ENCODE assay signal across 8 cellular contexts in the genomic region with DNA sequence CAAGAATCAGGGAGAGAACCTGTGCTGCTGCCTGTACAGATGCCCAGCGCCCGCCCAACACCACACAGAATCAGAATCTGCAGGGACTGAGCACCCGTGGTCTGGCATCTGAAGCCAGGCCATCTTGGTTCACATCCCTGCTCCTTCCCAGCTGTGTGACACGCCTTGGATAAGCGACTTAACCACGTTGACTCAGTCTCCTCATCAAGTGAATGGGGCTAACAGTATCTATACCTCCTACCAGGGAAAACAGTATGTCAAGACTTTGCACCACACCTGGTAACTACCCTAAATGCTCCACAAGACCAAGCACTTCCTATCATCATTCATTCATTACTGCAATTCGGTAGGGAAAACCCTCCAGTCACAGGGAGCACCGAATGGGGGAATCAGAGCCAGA. TPM values are rescaled to one million over a fixed set of nuclear protein-coding genes. Genes with fewer than 3 reads are reported as not detected.
DNase-seq lines count a peak whose midpoint lies in the region; ATAC-seq and TF ChIP-seq lines count a peak whose summit lies in the region.

No MANE protein-coding gene starts in this region.

- CTCF ChIA-PET in HEK293T (lab: Yijun Ruan, JAX), result interaction anchor here (0.9 kb wide), 1 partner anchor 9 kb away, joined by 3 read pairs; no protein-coding TSS in a partner anchor

- H3K18ac ChIP-seq in mesendoderm (ENCODE audit: low read length), result no peak overlapping the region

- H3K4me3 Mint-ChIP-seq in brain, result peak overlapping the region; percentile 97 to 99 (median 98)

- H3K79me1 ChIP-seq in mesendoderm (ENCODE audit: low read length), result peaks cover 44% of the 10 kb centered on the region

- H3K4me3 ChIP-seq in heart left ventricle (peak overlapping the region in 11 of 12 donors; percentile 69 to 100 (median 92)), mesendoderm (ENCODE audit: low read length) (peak overlapping the region; percentile 96), urinary bladder (ENCODE audit: low read depth, low read length) (peak overlapping the region; percentile 99)

- H3K56ac ChIP-seq in mesendoderm (ENCODE audit: low read length), result peak overlapping the region; percentile 90

- H3K27me3 Mint-ChIP-seq in brain, result peaks cover 16% of the 10 kb centered on the region

- H4K5ac ChIP-seq in mesendoderm (ENCODE audit: low read length), result no peak overlapping the region

- H3K4me2 ChIP-seq in mesendoderm (ENCODE audit: low read length), result peak overlapping the region; percentile 68

- H3K9me3 ChIP-seq in heart left ventricle, result no peaks in the 10 kb centered on the region

- 54 to 58% (median 55%) methylated on average over 8 of the region's 8 CpGs for WGBS in heart left ventricle, 4 donors
- no CpG with 5 or more reads among the region's 8 CpGs for WGBS in mesendoderm (ENCODE audit: extremely low coverage, insufficient coverage, low lambda C conversion rate)
- 51% methylated on average over 8 of the region's 8 CpGs for WGBS in urinary bladder

- H3K36me3 ChIP-seq in heart left ventricle, result peaks cover 0 to 31% (median 10%) of the 10 kb centered on the region in 9 donors
- H3K36me3 ChIP-seq in mesendoderm (ENCODE audit: control insufficient read depth, insufficient read depth, low read length), result no peaks in the 10 kb centered on the region
- H3K36me3 ChIP-seq in urinary bladder (ENCODE audit: insufficient read depth), result no peaks in the 10 kb centered on the region

- no peak overlapping the region for H2BK15ac ChIP-seq in mesendoderm (replicated peaks; ENCODE audit: low read depth)

- H3K27ac ChIP-seq in heart left ventricle (peak overlapping the region in 3 of 12 donors; percentile 79 to 93 (median 92)), mesendoderm (ENCODE audit: low read depth, low read length) (no peak overlapping the region), urinary bladder (ENCODE audit: low read depth) (no peak overlapping the region)

- no peak overlapping the region for H2BK5ac ChIP-seq in mesendoderm (ENCODE audit: low read length)

- H3K4ac ChIP-seq in mesendoderm (ENCODE audit: low read depth, low read length), result no peak overlapping the region

- H3K4me1 ChIP-seq in heart left ventricle (peaks cover 10 to 70% (median 45%) of the 10 kb centered on the region in 12 donors), mesendoderm (ENCODE audit: control insufficient read depth, low read depth, low read length) (peaks cover 3% of the 10 kb centered on the region), urinary bladder (ENCODE audit: insufficient read depth) (no peaks in the 10 kb centered on the region)

- peaks cover 19% of the 10 kb centered on the region for H3K36me3 Mint-ChIP-seq in brain

- TF ChIP-seq POLR2A in heart left ventricle (IDR thresholded peaks at IDR 0.05), result no peak

- DNase-seq in heart left ventricle (no peak), left ventricle myocardium superior (no peak), mesendoderm (no peak), NCI-H1105 (lab: John Stamatoyannopoulos, UW) (no peak), HEK293T (ENCODE audit: extremely low spot score) (no peak)
- DNase-seq in stimulated activated CD4-positive, alpha-beta T cell treated with anti-CD3 and anti-CD28 coated beads, Interleukin-12 subunit alpha, Interleukin-12 subunit beta, amount 100 ng/mL, for 4 hours, result no peak

- POLR2A ChIA-PET in HEK293T (lab: Yijun Ruan, JAX), result interaction anchor here (3.9 to 4.1 kb wide), 2 partner anchors 9 to 12 kb away, joined by 20 to 33 read pairs; no protein-coding TSS in a partner anchor

- peaks cover 70% of the 10 kb centered on the region for H3K4me1 Mint-ChIP-seq in brain

- TF ChIP-seq CTCF in heart left ventricle (IDR thresholded peaks at IDR 0.05) (no peak), brain (conservative IDR thresholded peaks at IDR 0.05) (no peak)

- H3K9me3 Mint-ChIP-seq in brain, result peaks cover 0 to 3% (median 0%) of the 10 kb centered on the region in 5 experiments

- H3K27ac Mint-ChIP-seq in brain, result peak overlapping the region; percentile 96 to 98 (median 98)

- intact Hi-C loops in heart left ventricle (cut with DNase I), result loop anchor here in 3 of 10 donors (5.0 to 10.0 kb wide), 4 partner anchors 72 to 174 kb away; a partner anchor contains a TSS
- intact Hi-C loops in left ventricle myocardium superior (cut with micrococcal nuclease), result no loop called here

- no peak overlapping the region for H2BK120ac ChIP-seq in mesendoderm (ENCODE audit: low read depth, low read length)

- peak overlapping the region; percentile 91 for H3K9ac ChIP-seq in mesendoderm (ENCODE audit: low read length)

- H3K79me2 ChIP-seq in mesendoderm (ENCODE audit: control insufficient read depth, insufficient read depth, low read length), result peaks cover 59% of the 10 kb centered on the region

- H3K27me3 ChIP-seq in heart left ventricle (no peaks in the 10 kb centered on the region), mesendoderm (ENCODE audit: insufficient read depth, low read length, poor library complexity) (no peaks in the 10 kb centered on the region)

- H3K23ac ChIP-seq in mesendoderm (ENCODE audit: low read length), result no peak overlapping the region

- no peak overlapping the region for H2AK5ac ChIP-seq in mesendoderm (ENCODE audit: low read length)

- H4K8ac ChIP-seq in mesendoderm (ENCODE audit: low read depth, low read length), result no peak overlapping the region

- no peak for ATAC-seq in heart left ventricle
- ATAC-seq in left ventricle myocardium superior, result no peak

TF ChIP-seq in HEK293T, 16 proteins besides CTCF, POLR2A, EP300 and RAD21:
- TF ChIP-seq BHLHE40 (IDR thresholded peaks at IDR 0.05; ENCODE audit: borderline replicate concordance) (no peak), ARNT (IDR thresholded peaks at IDR 0.05) (no peak), FOXK2 (IDR thresholded peaks at IDR 0.05) (no peak), ZNF384 (IDR thresholded peaks at IDR 0.05) (no peak), CTBP1 (IDR thresholded peaks at IDR 0.05; ENCODE audit: borderline replicate concordance) (no peak), TARDBP (IDR thresholded peaks at IDR 0.05) (no peak), L3MBTL2 (conservative IDR thresholded peaks at IDR 0.05) (no peak), HDGF (IDR thresholded peaks at IDR 0.05; ENCODE audit: borderline replicate concordance) (no peak), SUZ12 (IDR thresholded peaks at IDR 0.05) (no peak), ELF4 (IDR thresholded peaks at IDR 0.05) (no peak), NFRKB (IDR thresholded peaks at IDR 0.05) (no peak), SP1 (IDR thresholded peaks at IDR 0.05) (no peak), LEF1 (IDR thresholded peaks at IDR 0.05; ENCODE audit: borderline replicate concordance) (no peak), FOXM1 (IDR thresholded peaks at IDR 0.05; ENCODE audit: borderline replicate concordance) (no peak), FOXA1 (IDR thresholded peaks at IDR 0.05) (no peak)
- TF ChIP-seq, protein P1, sequence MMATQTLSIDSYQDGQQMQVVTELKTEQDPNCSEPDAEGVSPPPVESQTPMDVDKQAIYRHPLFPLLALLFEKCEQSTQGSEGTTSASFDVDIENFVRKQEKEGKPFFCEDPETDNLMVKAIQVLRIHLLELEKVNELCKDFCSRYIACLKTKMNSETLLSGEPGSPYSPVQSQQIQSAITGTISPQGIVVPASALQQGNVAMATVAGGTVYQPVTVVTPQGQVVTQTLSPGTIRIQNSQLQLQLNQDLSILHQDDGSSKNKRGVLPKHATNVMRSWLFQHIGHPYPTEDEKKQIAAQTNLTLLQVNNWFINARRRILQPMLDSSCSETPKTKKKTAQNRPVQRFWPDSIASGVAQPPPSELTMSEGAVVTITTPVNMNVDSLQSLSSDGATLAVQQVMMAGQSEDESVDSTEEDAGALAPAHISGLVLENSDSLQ (IDR thresholded peaks at IDR 0.05), result no peak

RNA-seq across cellular contexts. Expression of a gene that starts 1.2 kb away (rescaled TPM):
- total RNA-seq in heart left ventricle (10 to 100 TPM; 48.9 to 80.7 (median 58.0) TPM), left ventricle myocardium superior (76.6 TPM), urinary bladder (44.2 TPM)
- polyA plus RNA-seq in heart left ventricle (10 to 100 TPM; 29.4 to 59.7 TPM), brain (ENCODE audit: insufficient read depth, low read depth, low replicate concordance) (183 TPM), urinary bladder (106 TPM)
- polyA plus RNA-seq in mesendoderm (2013, experiment 1 of 2), result 109 TPM
- 113 TPM for polyA plus RNA-seq in mesendoderm (2013, experiment 2 of 2)
